ENCODE assay signal across 1 cellular context in the genomic region with DNA sequence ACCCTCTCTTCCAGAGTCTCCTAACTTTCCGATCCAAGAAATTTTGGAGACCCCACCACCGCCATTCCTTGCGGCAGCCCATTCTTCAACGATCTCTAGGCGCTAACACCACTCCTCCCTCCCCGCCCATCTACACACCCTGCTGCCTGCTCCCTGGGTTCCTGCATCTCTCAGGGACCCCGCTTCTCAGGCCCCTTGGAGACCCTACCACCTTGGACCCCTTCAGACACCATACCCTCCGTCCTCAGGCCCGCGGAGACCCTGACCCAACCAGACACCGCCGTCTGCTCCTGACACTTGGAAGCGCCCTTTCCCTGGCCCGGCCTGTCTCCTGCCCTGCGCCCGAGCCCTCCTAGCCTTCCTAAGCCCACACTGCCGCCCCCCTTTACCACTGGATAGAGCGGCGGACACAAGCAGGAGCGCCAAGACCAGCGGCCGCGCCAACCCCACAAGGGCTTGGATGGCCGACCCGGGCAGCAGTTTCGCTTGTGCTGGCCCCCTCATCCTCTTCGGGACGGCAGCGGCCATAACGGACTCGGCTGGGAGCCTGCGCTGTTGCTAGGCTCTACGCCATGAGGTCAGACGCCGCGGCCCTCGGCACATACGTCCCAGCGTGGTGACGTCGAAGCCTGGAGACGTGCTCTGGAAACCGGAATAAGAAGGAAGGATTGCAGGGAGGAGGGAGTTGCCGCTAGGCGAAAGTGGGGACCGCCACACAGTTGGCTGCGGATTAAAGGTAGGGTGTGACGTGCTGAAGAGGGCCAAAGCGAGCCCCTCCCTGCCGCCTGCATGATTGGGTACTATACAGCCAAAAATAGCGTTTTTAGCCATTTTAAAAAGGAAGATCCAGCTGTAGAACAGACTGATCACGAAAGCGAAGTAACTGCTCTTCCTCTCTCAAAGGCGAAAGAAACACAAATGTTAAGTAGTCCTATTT.
A peak's percentile ranks its signal among the peaks of the same experiment; 100 is the strongest.
TF ChIP-seq lines count a peak whose summit lies in the region.

Gene C5orf15 (minus strand): TSS at position 569 of the 937 bp plus-strand sequence. CDS start 41 bp downstream, at position 528.

TF ChIP-seq in HepG2, 621 proteins besides CTCF, POLR2A, EP300 and RAD21 (continued from another document and continues in another):
- TF ChIP-seq, protein P1, sequence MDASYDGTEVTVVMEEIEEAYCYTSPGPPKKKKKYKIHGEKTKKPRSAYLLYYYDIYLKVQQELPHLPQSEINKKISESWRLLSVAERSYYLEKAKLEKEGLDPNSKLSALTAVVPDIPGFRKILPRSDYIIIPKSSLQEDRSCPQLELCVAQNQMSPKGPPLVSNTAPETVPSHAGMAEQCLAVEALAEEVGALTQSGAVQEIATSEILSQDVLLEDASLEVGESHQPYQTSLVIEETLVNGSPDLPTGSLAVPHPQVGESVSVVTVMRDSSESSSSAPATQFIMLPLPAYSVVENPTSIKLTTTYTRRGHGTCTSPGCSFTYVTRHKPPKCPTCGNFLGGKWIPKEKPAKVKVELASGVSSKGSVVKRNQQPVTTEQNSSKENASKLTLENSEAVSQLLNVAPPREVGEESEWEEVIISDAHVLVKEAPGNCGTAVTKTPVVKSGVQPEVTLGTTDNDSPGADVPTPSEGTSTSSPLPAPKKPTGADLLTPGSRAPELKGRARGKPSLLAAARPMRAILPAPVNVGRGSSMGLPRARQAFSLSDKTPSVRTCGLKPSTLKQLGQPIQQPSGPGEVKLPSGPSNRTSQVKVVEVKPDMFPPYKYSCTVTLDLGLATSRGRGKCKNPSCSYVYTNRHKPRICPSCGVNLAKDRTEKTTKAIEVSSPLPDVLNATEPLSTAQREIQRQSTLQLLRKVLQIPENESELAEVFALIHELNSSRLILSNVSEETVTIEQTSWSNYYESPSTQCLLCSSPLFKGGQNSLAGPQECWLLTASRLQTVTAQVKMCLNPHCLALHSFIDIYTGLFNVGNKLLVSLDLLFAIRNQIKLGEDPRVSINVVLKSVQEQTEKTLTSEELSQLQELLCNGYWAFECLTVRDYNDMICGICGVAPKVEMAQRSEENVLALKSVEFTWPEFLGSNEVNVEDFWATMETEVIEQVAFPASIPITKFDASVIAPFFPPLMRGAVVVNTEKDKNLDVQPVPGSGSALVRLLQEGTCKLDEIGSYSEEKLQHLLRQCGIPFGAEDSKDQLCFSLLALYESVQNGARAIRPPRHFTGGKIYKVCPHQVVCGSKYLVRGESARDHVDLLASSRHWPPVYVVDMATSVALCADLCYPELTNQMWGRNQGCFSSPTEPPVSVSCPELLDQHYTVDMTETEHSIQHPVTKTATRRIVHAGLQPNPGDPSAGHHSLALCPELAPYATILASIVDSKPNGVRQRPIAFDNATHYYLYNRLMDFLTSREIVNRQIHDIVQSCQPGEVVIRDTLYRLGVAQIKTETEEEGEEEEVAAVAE (CRISPR knock-in tag; IDR thresholded peaks at IDR 0.05; ENCODE audit: borderline replicate concordance): peak; percentile 87
- TF ChIP-seq ATF4 (CRISPR knock-in tag; IDR thresholded peaks at IDR 0.05) (peak in 1 of 2 experiments; percentile 28; a peak in 1 of 4 replicates), ZNF747 (CRISPR knock-in tag; IDR thresholded peaks at IDR 0.05; ENCODE audit: borderline replicate concordance) (peak; percentile 89), ZNF225 (CRISPR knock-in tag; IDR thresholded peaks at IDR 0.05) (peak; percentile 75), HDAC2 (CRISPR knock-in tag; IDR thresholded peaks at IDR 0.05) (peak; percentile 69), ZNF10 (CRISPR knock-in tag; IDR thresholded peaks at IDR 0.05; ENCODE audit: borderline replicate concordance, low read depth) (no peak), ZNF207 (IDR thresholded peaks at IDR 0.05; ENCODE audit: borderline replicate concordance) (no peak), ARNTL (CRISPR knock-in tag; IDR thresholded peaks at IDR 0.05) (peak; percentile 67; the same call in 1 of the 2 replicates), KDM5B (CRISPR knock-in tag; IDR thresholded peaks at IDR 0.05; ENCODE audit: borderline replicate concordance) (peak; percentile 86; the same call in 1 of the 2 replicates), EEA1 (CRISPR knock-in tag; IDR thresholded peaks at IDR 0.05; ENCODE audit: borderline replicate concordance) (no peak), MTA3 (CRISPR knock-in tag; IDR thresholded peaks at IDR 0.05) (no peak), PHF20 (CRISPR knock-in tag; IDR thresholded peaks at IDR 0.05) (peak; percentile 82), ONECUT2 (CRISPR knock-in tag; IDR thresholded peaks at IDR 0.05) (no peak), AHR (CRISPR knock-in tag; IDR thresholded peaks at IDR 0.05) (no peak; the same call in 1 of the 2 replicates), CSRNP1 (CRISPR knock-in tag; IDR thresholded peaks at IDR 0.05) (peak; percentile 73; the same call in 1 of the 2 replicates), ZNF263 (CRISPR knock-in tag; IDR thresholded peaks at IDR 0.05) (peak; percentile 92), PITX1 (CRISPR knock-in tag; IDR thresholded peaks at IDR 0.05) (peak; percentile 31; the same call in 1 of the 2 replicates), NR3C1 (CRISPR knock-in tag; IDR thresholded peaks at IDR 0.05) (no peak), TMF1 (CRISPR knock-in tag; IDR thresholded peaks at IDR 0.05; ENCODE audit: low read depth) (no peak), ZNF552 (CRISPR knock-in tag; IDR thresholded peaks at IDR 0.05; ENCODE audit: borderline replicate concordance) (peak; percentile 74; the same call in 1 of the 2 replicates), ZNF430 (CRISPR knock-in tag; IDR thresholded peaks at IDR 0.05) (peak; percentile 73), NR1H2 (CRISPR knock-in tag; IDR thresholded peaks at IDR 0.05; ENCODE audit: borderline replicate concordance, low read depth) (no peak), RFX1 (IDR thresholded peaks at IDR 0.05) (peak; percentile 63; the same call in 1 of the 2 replicates), ZNF550 (CRISPR knock-in tag; IDR thresholded peaks at IDR 0.05; ENCODE audit: borderline replicate concordance) (peak; percentile 53; the same call in 1 of the 2 replicates), SALL1 (CRISPR knock-in tag; IDR thresholded peaks at IDR 0.05) (peak; percentile 91), ZNF598 (CRISPR knock-in tag; IDR thresholded peaks at IDR 0.05; ENCODE audit: borderline replicate concordance) (peak; percentile 98), ZBTB37 (CRISPR knock-in tag; IDR thresholded peaks at IDR 0.05) (0 out of 2 replicates have a peak, but pooled peaks have one; percentile 17)
- TF ChIP-seq, protein P2, sequence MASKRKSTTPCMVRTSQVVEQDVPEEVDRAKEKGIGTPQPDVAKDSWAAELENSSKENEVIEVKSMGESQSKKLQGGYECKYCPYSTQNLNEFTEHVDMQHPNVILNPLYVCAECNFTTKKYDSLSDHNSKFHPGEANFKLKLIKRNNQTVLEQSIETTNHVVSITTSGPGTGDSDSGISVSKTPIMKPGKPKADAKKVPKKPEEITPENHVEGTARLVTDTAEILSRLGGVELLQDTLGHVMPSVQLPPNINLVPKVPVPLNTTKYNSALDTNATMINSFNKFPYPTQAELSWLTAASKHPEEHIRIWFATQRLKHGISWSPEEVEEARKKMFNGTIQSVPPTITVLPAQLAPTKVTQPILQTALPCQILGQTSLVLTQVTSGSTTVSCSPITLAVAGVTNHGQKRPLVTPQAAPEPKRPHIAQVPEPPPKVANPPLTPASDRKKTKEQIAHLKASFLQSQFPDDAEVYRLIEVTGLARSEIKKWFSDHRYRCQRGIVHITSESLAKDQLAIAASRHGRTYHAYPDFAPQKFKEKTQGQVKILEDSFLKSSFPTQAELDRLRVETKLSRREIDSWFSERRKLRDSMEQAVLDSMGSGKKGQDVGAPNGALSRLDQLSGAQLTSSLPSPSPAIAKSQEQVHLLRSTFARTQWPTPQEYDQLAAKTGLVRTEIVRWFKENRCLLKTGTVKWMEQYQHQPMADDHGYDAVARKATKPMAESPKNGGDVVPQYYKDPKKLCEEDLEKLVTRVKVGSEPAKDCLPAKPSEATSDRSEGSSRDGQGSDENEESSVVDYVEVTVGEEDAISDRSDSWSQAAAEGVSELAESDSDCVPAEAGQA (IDR thresholded peaks at IDR 0.05; ENCODE audit: low read depth): peak; percentile 95
- TF ChIP-seq, protein P2 (CRISPR knock-in tag; IDR thresholded peaks at IDR 0.05; ENCODE audit: borderline replicate concordance): no peak
- TF ChIP-seq, protein P3, sequence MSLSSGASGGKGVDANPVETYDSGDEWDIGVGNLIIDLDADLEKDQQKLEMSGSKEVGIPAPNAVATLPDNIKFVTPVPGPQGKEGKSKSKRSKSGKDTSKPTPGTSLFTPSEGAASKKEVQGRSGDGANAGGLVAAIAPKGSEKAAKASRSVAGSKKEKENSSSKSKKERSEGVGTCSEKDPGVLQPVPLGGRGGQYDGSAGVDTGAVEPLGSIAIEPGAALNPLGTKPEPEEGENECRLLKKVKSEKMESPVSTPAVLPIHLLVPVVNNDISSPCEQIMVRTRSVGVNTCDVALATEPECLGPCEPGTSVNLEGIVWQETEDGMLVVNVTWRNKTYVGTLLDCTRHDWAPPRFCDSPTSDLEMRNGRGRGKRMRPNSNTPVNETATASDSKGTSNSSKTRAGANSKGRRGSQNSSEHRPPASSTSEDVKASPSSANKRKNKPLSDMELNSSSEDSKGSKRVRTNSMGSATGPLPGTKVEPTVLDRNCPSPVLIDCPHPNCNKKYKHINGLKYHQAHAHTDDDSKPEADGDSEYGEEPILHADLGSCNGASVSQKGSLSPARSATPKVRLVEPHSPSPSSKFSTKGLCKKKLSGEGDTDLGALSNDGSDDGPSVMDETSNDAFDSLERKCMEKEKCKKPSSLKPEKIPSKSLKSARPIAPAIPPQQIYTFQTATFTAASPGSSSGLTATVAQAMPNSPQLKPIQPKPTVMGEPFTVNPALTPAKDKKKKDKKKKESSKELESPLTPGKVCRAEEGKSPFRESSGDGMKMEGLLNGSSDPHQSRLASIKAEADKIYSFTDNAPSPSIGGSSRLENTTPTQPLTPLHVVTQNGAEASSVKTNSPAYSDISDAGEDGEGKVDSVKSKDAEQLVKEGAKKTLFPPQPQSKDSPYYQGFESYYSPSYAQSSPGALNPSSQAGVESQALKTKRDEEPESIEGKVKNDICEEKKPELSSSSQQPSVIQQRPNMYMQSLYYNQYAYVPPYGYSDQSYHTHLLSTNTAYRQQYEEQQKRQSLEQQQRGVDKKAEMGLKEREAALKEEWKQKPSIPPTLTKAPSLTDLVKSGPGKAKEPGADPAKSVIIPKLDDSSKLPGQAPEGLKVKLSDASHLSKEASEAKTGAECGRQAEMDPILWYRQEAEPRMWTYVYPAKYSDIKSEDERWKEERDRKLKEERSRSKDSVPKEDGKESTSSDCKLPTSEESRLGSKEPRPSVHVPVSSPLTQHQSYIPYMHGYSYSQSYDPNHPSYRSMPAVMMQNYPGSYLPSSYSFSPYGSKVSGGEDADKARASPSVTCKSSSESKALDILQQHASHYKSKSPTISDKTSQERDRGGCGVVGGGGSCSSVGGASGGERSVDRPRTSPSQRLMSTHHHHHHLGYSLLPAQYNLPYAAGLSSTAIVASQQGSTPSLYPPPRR (CRISPR knock-in tag; IDR thresholded peaks at IDR 0.05; ENCODE audit: borderline replicate concordance): peak; percentile 39; the same call in 1 of the 2 replicates
- TF ChIP-seq, protein P4, sequence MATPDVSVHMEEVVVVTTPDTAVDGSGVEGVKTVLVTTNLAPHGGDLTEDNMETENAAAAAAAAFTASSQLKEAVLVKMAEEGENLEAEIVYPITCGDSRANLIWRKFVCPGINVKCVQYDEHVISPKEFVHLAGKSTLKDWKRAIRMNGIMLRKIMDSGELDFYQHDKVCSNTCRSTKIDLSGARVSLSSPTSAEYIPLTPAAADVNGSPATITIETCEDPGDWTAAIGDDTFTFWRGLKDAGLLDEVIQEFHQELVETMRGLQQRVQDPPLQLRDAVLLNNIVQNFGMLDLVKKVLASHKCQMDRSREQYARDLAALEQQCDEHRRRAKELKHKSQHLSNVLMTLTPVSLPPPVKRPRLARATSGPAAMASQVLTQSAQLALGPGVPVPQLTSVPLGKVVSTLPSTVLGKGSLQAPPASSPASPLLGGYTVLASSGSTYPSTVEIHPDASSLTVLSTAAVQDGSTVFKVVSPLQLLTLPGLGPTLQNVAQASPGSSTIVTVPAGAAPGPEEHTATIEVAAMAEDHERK (CRISPR knock-in tag; IDR thresholded peaks at IDR 0.05; ENCODE audit: low read depth): peak; percentile 97
